ENCODE assay signal across 32 cellular contexts in the genomic region with DNA sequence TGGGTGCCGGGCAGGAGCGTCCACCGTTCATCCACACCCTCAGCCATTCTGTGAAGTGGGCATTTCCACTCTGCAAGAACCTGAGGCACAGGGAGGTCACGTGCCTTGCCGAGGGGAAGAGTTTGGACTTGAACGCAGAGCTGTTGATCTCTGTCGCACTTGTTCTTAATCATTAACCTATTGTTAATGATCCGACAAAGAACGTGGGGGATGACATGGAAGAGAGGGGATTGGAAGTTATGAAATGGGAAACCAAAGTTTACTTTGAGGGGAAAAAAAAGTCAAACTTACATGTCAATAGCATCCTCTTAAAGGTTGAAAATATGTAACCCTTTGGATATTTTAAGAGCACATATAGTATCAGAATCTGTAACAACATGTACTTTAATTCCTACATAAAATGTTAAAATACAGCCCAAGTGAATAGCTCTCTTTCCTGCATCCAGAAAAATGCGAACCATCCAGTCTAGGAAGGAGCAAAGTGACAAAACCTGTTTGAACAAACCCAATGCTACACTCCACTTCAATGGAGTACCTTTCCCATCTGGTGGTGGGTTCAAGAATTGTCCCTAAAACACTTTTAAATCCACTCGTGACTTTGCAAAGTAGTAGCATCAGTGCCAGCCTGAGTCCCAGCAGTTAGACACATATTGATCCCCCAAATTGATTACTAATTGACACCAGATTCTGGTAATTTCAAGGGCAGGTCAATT.
DNase-seq lines count a peak whose midpoint lies in the region; ATAC-seq and TF ChIP-seq lines count a peak whose summit lies in the region.
"Had no signal": no experiment of that assay in that cellular context is flagged by ENCODE, and none has a peak within 500 bp of the region (broad histone marks: within the 10 kb centered on the region; RNA-seq: fewer than 3 reads in every experiment).

No MANE protein-coding gene starts in this region.

- H3K27ac Mint-ChIP-seq in activated CD8-positive, alpha-beta T cell treated with anti-CD3 and anti-CD28 coated beads, Interleukin-2, amount 10 ng/mL, durations not matched to agents 7 days and 5 days: no peak overlapping the region
- H3K27ac Mint-ChIP-seq: activated CD4-positive, alpha-beta T cell treated with anti-CD3 and anti-CD28 coated beads, Interleukin-2, amount 10 ng/mL, durations not matched to agents 7 days and 5 days; activated CD8-positive, alpha-beta memory T cell treated with anti-CD3 and anti-CD28 coated beads, Interleukin-2, amount 10 ng/mL, durations not matched to agents 7 days and 5 days; B cell; CD8-positive, alpha-beta memory T cell had no signal

- H3K27me3 ChIP-seq in body of pancreas: no peaks in the 10 kb centered on the region
- H3K27me3 ChIP-seq: testis, vagina had no signal

- POLR2A ChIA-PET in activated CD8-positive, alpha-beta T cell treated with anti-CD3 and anti-CD28 coated beads, Interleukin-2, amount 10 ng/mL, durations not matched to agents 7 days and 5 days (lab: Charles Lee): no interaction called here

- ATAC-seq in body of pancreas (peak; percentile 54), left ventricle myocardium superior (no peak), HG02884 (IDR thresholded peaks at IDR 0.05; ENCODE audit: unreplicated experiment) (no peak)
- ATAC-seq in activated CD8-positive, alpha-beta T cell treated with anti-CD3 and anti-CD28 coated beads, Interleukin-2, amount 10 ng/mL, durations not matched to agents 7 days and 5 days: no peak
- ATAC-seq: A549; activated CD8-positive, alpha-beta memory T cell treated with anti-CD3 and anti-CD28 coated beads, Interleukin-2, amount 10 ng/mL, durations not matched to agents 7 days and 5 days; gastroesophageal sphincter; sciatic nerve; stimulated activated naive CD8-positive, alpha-beta T cell treated with anti-CD3 and anti-CD28 coated beads, Interleukin-15, Interleukin-2, amounts not matched to agents 100 U/mL and 50 U/mL, for 24 hours had no signal

- H3K4me3 ChIP-seq in body of pancreas: no peak overlapping the region
- H3K4me3 ChIP-seq: A549, gastroesophageal sphincter, testis, vagina had no signal

- no peak overlapping the region for H3K27ac ChIP-seq in body of pancreas
- H3K27ac ChIP-seq: A549, gastroesophageal sphincter, KMS-11, parathyroid adenoma, testis, vagina had no signal

- DNase-seq in NCI-H748 (lab: John Stamatoyannopoulos, UW; ENCODE audit: unreplicated experiment) (peak; percentile 5), NCI-H748 treated with DMSO at 0.1 percent for 48 hours (lab: John Stamatoyannopoulos, UW) (no peak), body of pancreas (no peak), left kidney (ENCODE audit: low read depth, low spot score) (peak; percentile 64), left ventricle myocardium superior (no peak), RKO (ENCODE audit: low spot score) (no peak)
- DNase-seq in activated CD8-positive, alpha-beta T cell treated with anti-CD3 and anti-CD28 coated beads, Interleukin-2, amount 10 ng/mL, durations not matched to agents 7 days and 5 days: no peak
- DNase-seq: activated CD4-positive, alpha-beta T cell treated with anti-CD3 and anti-CD28 coated beads, Interleukin-2, amount 10 ng/mL, durations not matched to agents 7 days and 5 days; activated CD8-positive, alpha-beta memory T cell treated with anti-CD3 and anti-CD28 coated beads, Interleukin-2, amount 10 ng/mL, durations not matched to agents 7 days and 5 days; activated T-cell treated with anti-CD3 and anti-CD28 coated beads, Interleukin-2, amount 50 U/mL, for 48 hours; CD8-positive, alpha-beta memory T cell; dermis blood vessel endothelial cell; DMS153; GF-D8; islet precursor cell; MM.1S; NCI-H1417; NCI-H2171; NCI-H510A treated with DMSO at 0.1 percent for 48 hours; stimulated activated naive CD8-positive, alpha-beta T cell treated with anti-CD3 and anti-CD28 coated beads, Interleukin-15, Interleukin-2, amounts not matched to agents 100 U/mL and 50 U/mL, for 24 hours; SW 1271; T-helper 9 cell; testis had no signal

- H3K4me1 ChIP-seq in body of pancreas: peaks cover 9% of the 10 kb centered on the region
- H3K4me1 ChIP-seq: A549, gastroesophageal sphincter, parathyroid adenoma, testis, vagina had no signal

- TF ChIP-seq POLR2A in body of pancreas (IDR thresholded peaks at IDR 0.05): no peak

- no peaks in the 10 kb centered on the region for H3K36me3 ChIP-seq in body of pancreas (replicated peaks in 1 of 2; ENCODE audit: insufficient read depth in 1 of 2, low read depth in 2 of 2)
- H3K36me3 ChIP-seq: gastroesophageal sphincter, vagina had no signal

- H3K9me3 ChIP-seq in body of pancreas: no peaks in the 10 kb centered on the region
- H3K9me3 ChIP-seq: A549, gastroesophageal sphincter, testis, vagina had no signal

- intact Hi-C loops in body of pancreas (cut with DNase I) (no loop called here), left ventricle myocardium superior (cut with micrococcal nuclease) (no loop called here)

- H3K27me3 Mint-ChIP-seq in activated CD8-positive, alpha-beta T cell treated with anti-CD3 and anti-CD28 coated beads, Interleukin-2, amount 10 ng/mL, durations not matched to agents 7 days and 5 days (ENCODE audit: low read depth): peaks cover 10% of the 10 kb centered on the region

- TF ChIP-seq CTCF in body of pancreas (IDR thresholded peaks at IDR 0.05): no peak

- no peaks in the 10 kb centered on the region for H3K36me3 Mint-ChIP-seq in activated CD8-positive, alpha-beta T cell treated with anti-CD3 and anti-CD28 coated beads, Interleukin-2, amount 10 ng/mL, durations not matched to agents 7 days and 5 days (ENCODE audit: low read depth)
- H3K36me3 Mint-ChIP-seq: activated CD8-positive, alpha-beta memory T cell treated with anti-CD3 and anti-CD28 coated beads, Interleukin-2, amount 10 ng/mL, durations not matched to agents 7 days and 5 days; CD8-positive, alpha-beta memory T cell had no signal

- WGBS in body of pancreas, 2 donors: 29 to 41% methylated on average over 11 of the region's 11 CpGs

- no peaks in the 10 kb centered on the region for H3K9me3 Mint-ChIP-seq in activated CD8-positive, alpha-beta T cell treated with anti-CD3 and anti-CD28 coated beads, Interleukin-2, amount 10 ng/mL, durations not matched to agents 7 days and 5 days (ENCODE audit: insufficient read depth)
- H3K9me3 Mint-ChIP-seq: activated CD4-positive, alpha-beta T cell treated with anti-CD3 and anti-CD28 coated beads, Interleukin-2, amount 10 ng/mL, durations not matched to agents 7 days and 5 days; CD8-positive, alpha-beta memory T cell had no signal

- CTCF ChIA-PET in activated CD8-positive, alpha-beta T cell treated with anti-CD3 and anti-CD28 coated beads, Interleukin-2, amount 10 ng/mL, durations not matched to agents 7 days and 5 days (lab: Charles Lee): no interaction called here

- H3K4me3 Mint-ChIP-seq in activated CD8-positive, alpha-beta T cell treated with anti-CD3 and anti-CD28 coated beads, Interleukin-2, amount 10 ng/mL, durations not matched to agents 7 days and 5 days: no peak overlapping the region
- H3K4me3 Mint-ChIP-seq: activated CD4-positive, alpha-beta T cell treated with anti-CD3 and anti-CD28 coated beads, Interleukin-2, amount 10 ng/mL, durations not matched to agents 7 days and 5 days; activated CD8-positive, alpha-beta memory T cell treated with anti-CD3 and anti-CD28 coated beads, Interleukin-2, amount 10 ng/mL, durations not matched to agents 7 days and 5 days; B cell; CD8-positive, alpha-beta memory T cell; neural crest cell had no signal

- no peaks in the 10 kb centered on the region for H3K4me1 Mint-ChIP-seq in activated CD8-positive, alpha-beta T cell treated with anti-CD3 and anti-CD28 coated beads, Interleukin-2, amount 10 ng/mL, durations not matched to agents 7 days and 5 days (ENCODE audit: low read depth)
- H3K4me1 Mint-ChIP-seq: activated CD4-positive, alpha-beta T cell treated with anti-CD3 and anti-CD28 coated beads, Interleukin-2, amount 10 ng/mL, durations not matched to agents 7 days and 5 days; activated CD8-positive, alpha-beta memory T cell treated with anti-CD3 and anti-CD28 coated beads, Interleukin-2, amount 10 ng/mL, durations not matched to agents 7 days and 5 days; B cell; CD8-positive, alpha-beta memory T cell; neural crest cell had no signal

Comparison
In these comparisons a context has a peak if more than half of its experiments do, and no peak if none do; other contexts are left out.
1. DNase-seq: peak in NCI-H748 (single experiment) and left kidney (single experiment); none in NCI-H748 treated with DMSO at 0.1 percent for 48 hours (single experiment), body of pancreas (0 of 4), left ventricle myocardium superior (single experiment), activated CD8-positive, alpha-beta T cell treated with anti-CD3 and anti-CD28 coated beads, Interleukin-2, amount 10 ng/mL, durations not matched to agents 7 days and 5 days (single experiment) and RKO (single experiment).